In the genomic region with DNA sequence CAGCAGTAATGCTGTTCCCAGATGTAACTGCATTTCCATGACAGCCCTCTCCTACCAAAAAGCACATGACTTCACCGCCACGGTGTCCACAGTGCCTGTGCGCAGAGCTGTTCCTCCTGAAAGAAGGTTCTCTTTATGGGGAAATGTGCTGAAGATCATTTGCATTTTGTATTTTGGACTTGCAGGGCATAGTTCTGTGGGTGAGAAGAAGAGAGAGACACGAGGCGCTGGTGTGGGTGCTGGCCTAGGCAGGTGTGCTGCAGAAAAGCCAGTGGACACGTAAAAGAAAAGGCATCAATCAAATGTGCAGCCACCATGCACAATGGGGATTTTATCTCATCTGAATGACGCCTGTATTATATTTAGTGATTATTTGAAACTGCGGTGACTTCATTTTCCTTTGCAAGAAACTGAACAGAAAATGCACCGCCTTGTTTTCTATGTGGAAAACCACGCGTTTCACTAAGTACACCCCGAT, we compare ENCODE assay signal across 12 cellular contexts. TPM values are rescaled to one million over a fixed set of nuclear protein-coding genes. Genes with fewer than 3 reads are reported as not detected.
A peak's percentile ranks its signal among the peaks of the same experiment; 100 is the strongest.
DNase-seq lines count a peak whose midpoint lies in the region; ATAC-seq and TF ChIP-seq lines count a peak whose summit lies in the region.
"Had no signal": no experiment of that assay in that cellular context is flagged by ENCODE, and none has a peak within 500 bp of the region (broad histone marks: within the 10 kb centered on the region; RNA-seq: fewer than 3 reads in every experiment).

No MANE protein-coding gene starts in this region.

- H3K36me3 ChIP-seq in OCI-LY7 (ENCODE audit: insufficient read depth, low read length), result peaks cover 33% of the 10 kb centered on the region
- H3K36me3 ChIP-seq in psoas muscle (ENCODE audit: insufficient read depth in 1 of 2, low read depth in 1 of 2), result peaks cover 0 to 32% of the 10 kb centered on the region in 2 donors
- peaks cover 0 to 15% of the 10 kb centered on the region in 2 donors for H3K36me3 ChIP-seq in vagina
- H3K36me3 ChIP-seq: breast epithelium had no signal

- H3K36me3 Mint-ChIP-seq in natural killer cell, result no peaks in the 10 kb centered on the region

- H3K79me2 ChIP-seq in OCI-LY7 (ENCODE audit: insufficient read depth, low read depth, low read length), result peaks cover 46% of the 10 kb centered on the region

- peak; percentile 36 for ATAC-seq in GM18502 (IDR thresholded peaks at IDR 0.05; ENCODE audit: poor library complexity, unreplicated experiment)
- ATAC-seq in GM21528 (IDR thresholded peaks at IDR 0.05; ENCODE audit: low FRiP score, unreplicated experiment), result peak; percentile 43
- ATAC-seq in psoas muscle, result no peak
- no peak for ATAC-seq in natural killer cell
- ATAC-seq: Panc1 had no signal

- H3K4me2 ChIP-seq in OCI-LY7 (ENCODE audit: low read length), result peak overlapping the region; percentile 97

- no peak for TF ChIP-seq CTCF in OCI-LY7 (conservative IDR thresholded peaks at IDR 0.05; ENCODE audit: low read length)
- TF ChIP-seq CTCF in psoas muscle (IDR thresholded peaks at IDR 0.05), result no peak
- no peak for TF ChIP-seq CTCF in vagina (IDR thresholded peaks at IDR 0.05)
- TF ChIP-seq CTCF in natural killer cell (IDR thresholded peaks at IDR 0.05), result no peak

- CTCF ChIA-PET in OCI-LY7 (lab: Charles Lee; ENCODE audit: unreplicated experiment), result interaction anchor here (0.6 to 1.9 kb wide), 4 partner anchors 9 to 73 kb away, joined by 3 to 10 read pairs (median 4); no protein-coding TSS in a partner anchor

- POLR2A ChIA-PET in OCI-LY7 (lab: Charles Lee), result interaction anchor here (0.6 to 4.8 kb wide), 11 partner anchors 8 to 414 kb away, joined by 3 to 32 read pairs (median 3); a partner anchor contains a TSS

- H3K27me3 ChIP-seq in psoas muscle (ENCODE audit: insufficient read depth in 3 of 3, low read length in 2 of 3) (no peaks in the 10 kb centered on the region), vagina (no peaks in the 10 kb centered on the region)
- H3K27me3 ChIP-seq: breast epithelium had no signal

- peaks cover 87% of the 10 kb centered on the region for H3K4me1 ChIP-seq in OCI-LY7 (ENCODE audit: insufficient read depth, low read length, poor library complexity, severe bottlenecking)
- H3K4me1 ChIP-seq in psoas muscle, result peaks cover 26% of the 10 kb centered on the region
- H3K4me1 ChIP-seq in vagina, result peaks cover 8% of the 10 kb centered on the region
- H3K4me1 ChIP-seq: breast epithelium had no signal

- no peaks in the 10 kb centered on the region for H3K9me3 Mint-ChIP-seq in natural killer cell

- DNase-seq in OCI-LY7 (ENCODE audit: low spot score) (peak; percentile 88), psoas muscle (no peak), vagina (ENCODE audit: extremely low spot score in 2 of 2) (no peak), SW480 (ENCODE audit: low spot score) (no peak), natural killer cell (no peak)
- DNase-seq: activated CD8-positive, alpha-beta memory T cell treated with anti-CD3 and anti-CD28 coated beads for 24 hours; foreskin fibroblast had no signal

- no peak overlapping the region for H3K4me3 Mint-ChIP-seq in natural killer cell

- H2AFZ ChIP-seq in OCI-LY7 (ENCODE audit: low read length), result peak overlapping the region; percentile 13; the same call in 1 of the 2 replicates

- H3K4me1 Mint-ChIP-seq in natural killer cell, result no peaks in the 10 kb centered on the region

- H3K27ac ChIP-seq in OCI-LY7 (ENCODE audit: low read depth, low read length, poor library complexity, severe bottlenecking) (peak overlapping the region; percentile 98), psoas muscle (peak overlapping the region; percentile 88), vagina (no peak overlapping the region)

- H3K9me3 ChIP-seq in OCI-LY7 (ENCODE audit: low read length) (no peaks in the 10 kb centered on the region), psoas muscle (no peaks in the 10 kb centered on the region), vagina (no peaks in the 10 kb centered on the region)
- H3K9me3 ChIP-seq: breast epithelium had no signal

- no peaks in the 10 kb centered on the region for H3K27me3 Mint-ChIP-seq in natural killer cell (ENCODE audit: low read depth in 2 of 2)

- H3K4me3 ChIP-seq in OCI-LY7 (ENCODE audit: low read depth, low read length, poor library complexity, severe bottlenecking) (peak overlapping the region; percentile 80), psoas muscle (no peak overlapping the region), vagina (no peak overlapping the region)

- no TSS peak for BruUV-seq in OCI-LY7 (replicated peaks; lab: Mats Ljungman, UMichigan)

- no peaks in the 10 kb centered on the region for H4K20me1 ChIP-seq in OCI-LY7 (ENCODE audit: insufficient read depth, low read length)

- no peak for TF ChIP-seq POLR2A in vagina (IDR thresholded peaks at IDR 0.05)

- no peaks in the 10 kb centered on the region for H3K9me2 ChIP-seq in OCI-LY7 (ENCODE audit: insufficient read depth, low read length)

- no peak overlapping the region for H3K27ac Mint-ChIP-seq in natural killer cell

- WGBS in psoas muscle, 3 donors, result 73 to 78% (median 75%) methylated on average over 12 of the region's 12 CpGs

- intact Hi-C loops in OCI-LY7 (cut with micrococcal nuclease; ENCODE audit: unreplicated experiment), result loop anchor here (1.0 to 10.0 kb wide), 6 partner anchors 39 to 670 kb away; a partner anchor contains a TSS
- intact Hi-C loops in psoas muscle (cut with DNase I), result loop anchor here in 1 of 2 donors (10.0 kb wide), 1 partner anchor 440 kb away; a partner anchor contains a TSS
- intact Hi-C loops in vagina (cut with DNase I), result no loop called here
- intact Hi-C loops in natural killer cell (cut with micrococcal nuclease), result no loop called here

RNA-seq across cellular contexts. Expression of a gene that starts 21.3 kb away (rescaled TPM):
- 20.5 and 27.6 TPM in 2 replicates for total RNA-seq in OCI-LY7 (2014; rRNA removed; shearing (Covaris generic))
- 22.5 and 29.4 TPM in 2 replicates for total RNA-seq in OCI-LY7 (2022)
- total RNA-seq in psoas muscle, result 10 to 100 TPM in 2 of 4 donors, 1 to 10 TPM in 2; 8.0 to 18.9 (median 9.4) TPM
- 1 to 10 TPM; 1.6 to 6.5 (median 3.8) TPM for polyA plus RNA-seq in psoas muscle
- total RNA-seq in vagina, result 11.8 TPM
- total RNA-seq in natural killer cell, result 10 to 100 TPM; 24.8 to 25.8 (median 25.3) TPM
- total RNA-seq: LHCN-M2 had no signal

RNA-seq across cellular contexts. Expression of a gene that starts 38.9 kb away (rescaled TPM):
- 1.9 and 3.9 TPM in 2 replicates for total RNA-seq in OCI-LY7 (2014; rRNA removed; shearing (Covaris generic))
- total RNA-seq in OCI-LY7 (2022), result 2.5 and 3.5 TPM in 2 replicates
- total RNA-seq in psoas muscle, result under 1 TPM in 1 of 4 donors, not detected in 3; 0.29 TPM
- under 1 TPM in 1 of 3 donors, not detected in 2; 0.08 TPM for polyA plus RNA-seq in psoas muscle
- total RNA-seq in vagina, result not detected
- total RNA-seq in natural killer cell, result under 1 TPM in 1 of 3 donors, not detected in 2; 0.16 TPM
- total RNA-seq: LHCN-M2 had no signal

Comparison
In these comparisons a context has a peak if more than half of its experiments do, and no peak if none do; other contexts are left out.
1. ATAC-seq: peak in GM18502 (single experiment) and GM21528 (single experiment); none in psoas muscle (0 of 4) and natural killer cell (0 of 3).